Comparison of ENCODE assay signal across 8 cellular contexts in the genomic region with DNA sequence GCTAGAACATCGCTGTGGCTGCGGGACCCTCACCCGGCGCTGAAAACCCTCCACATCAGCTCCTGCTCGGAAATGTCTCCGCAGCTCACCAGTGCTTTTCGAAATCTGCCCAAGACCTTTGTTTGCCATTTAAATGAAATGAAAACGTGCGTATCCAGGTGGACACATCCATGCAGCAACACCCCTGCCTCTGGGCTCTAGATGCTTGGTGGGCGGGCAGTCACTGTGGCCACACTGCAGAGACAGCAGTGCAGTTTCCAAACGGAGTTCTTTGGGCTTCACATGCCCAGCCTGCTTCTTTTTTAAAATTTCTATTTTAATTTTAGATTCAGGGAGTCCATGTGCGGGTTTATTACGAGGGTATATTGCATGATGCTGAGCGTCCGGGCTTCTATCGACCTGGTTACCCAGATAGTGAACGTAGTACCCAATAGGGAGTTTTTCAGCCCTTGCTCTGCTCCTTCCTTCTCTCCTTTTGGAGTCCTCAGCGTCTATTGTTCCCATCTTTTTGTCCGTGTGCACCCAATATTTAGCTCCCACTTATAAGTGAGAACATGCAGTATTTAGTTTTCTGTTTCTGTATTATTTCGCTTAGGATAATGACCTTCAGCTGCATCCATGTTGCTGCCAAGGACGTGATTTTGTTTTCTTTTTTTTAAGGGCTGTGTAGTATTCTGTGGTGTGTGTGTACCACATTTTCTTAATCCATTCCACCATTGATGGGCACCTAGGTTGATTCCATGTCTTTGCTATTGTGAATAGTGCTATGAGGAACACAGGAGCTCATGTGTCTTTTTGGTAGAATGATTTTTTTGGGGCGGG. TPM values are rescaled to one million over a fixed set of nuclear protein-coding genes. Genes with fewer than 3 reads are reported as not detected.
DNase-seq lines count a peak whose midpoint lies in the region; ATAC-seq, FAIRE-seq and TF ChIP-seq lines count a peak whose summit lies in the region.

No MANE protein-coding gene starts in this region.

- CTCF ChIA-PET in endothelial cell of umbilical vein (lab: Charles Lee) = interaction anchor here (1.6 to 2.1 kb wide), 3 partner anchors 7 to 75 kb away, joined by 7 to 13 read pairs (median 7); partner anchors contain the start of gene TUBB2A

- DNase-seq in COLO668 (lab: John Stamatoyannopoulos, UW; ENCODE audit: unreplicated experiment) = peak; percentile 40
- peak; percentile 76 for DNase-seq in NCI-H2227 (lab: John Stamatoyannopoulos, UW; ENCODE audit: unreplicated experiment)
- DNase-seq in endothelial cell of umbilical vein (ENCODE audit: low read depth, low spot score) = no peak
- DNase-seq in osteoblast (ENCODE audit: insufficient read length, low spot score, missing footprints) = no peak
- DNase-seq in amniotic stem cell (lab: John Stamatoyannopoulos, UW) = no peak
- no peak for DNase-seq in NCI-H2107 treated with DMSO at 0.1 percent for 48 hours (lab: John Stamatoyannopoulos, UW; ENCODE audit: unreplicated experiment)

- H3K4me1 ChIP-seq in endothelial cell of umbilical vein (ENCODE audit: control insufficient read depth, extremely low read depth, insufficient read depth, low read length) (peaks cover 19% of the 10 kb centered on the region), osteoblast (ENCODE audit: insufficient read depth, low read length) (peaks cover 13% of the 10 kb centered on the region)

- H3K4me3 ChIP-seq in endothelial cell of umbilical vein (replicated peaks in 1 of 3; ENCODE audit: insufficient read depth in 1 of 3, low read depth in 1 of 3, low read length in 3 of 3) (peak overlapping the region in 1 of 3 experiments; percentile 64), osteoblast (ENCODE audit: insufficient read depth, low read length) (peak overlapping the region; percentile 90)

- no peak for FAIRE-seq in endothelial cell of umbilical vein (lab: Jason Lieb, UNC)

- H3K4me2 ChIP-seq in endothelial cell of umbilical vein (ENCODE audit: insufficient read depth, low read length) (peak overlapping the region; percentile 84), osteoblast (ENCODE audit: insufficient read depth, low read length) (peak overlapping the region; percentile 92)

- H3K27ac ChIP-seq in endothelial cell of umbilical vein (ENCODE audit: insufficient read depth, low read depth, low read length) (no peak overlapping the region), osteoblast (ENCODE audit: low read depth, low read length) (no peak overlapping the region)

- dilution Hi-C loops in endothelial cell of umbilical vein (cut with MboI; ENCODE audit: extremely low pct_ligation_motif_present, low sequenced_read_pairs) = no loop called here

- intact Hi-C loops in endothelial cell of umbilical vein (cut with micrococcal nuclease) = no loop called here

- no peak for TF ChIP-seq POLR2A in endothelial cell of umbilical vein (IDR thresholded peaks at IDR 0.05; ENCODE audit: low read depth, low read length)

- no peak overlapping the region for H3K9ac ChIP-seq in endothelial cell of umbilical vein (replicated peaks; ENCODE audit: extremely low read depth, insufficient read depth, low read length)

- H3K27me3 ChIP-seq in endothelial cell of umbilical vein (ENCODE audit: control insufficient read depth in 2 of 2, insufficient read depth in 2 of 2, low read length in 2 of 2) = peaks cover 65 to 83% of the 10 kb centered on the region in 2 experiments
- peaks cover 81% of the 10 kb centered on the region for H3K27me3 ChIP-seq in osteoblast (ENCODE audit: insufficient read depth, low read length)

- BruUV-seq in endothelial cell of umbilical vein (replicated peaks; lab: Mats Ljungman, UMichigan) = no TSS peak

- POLR2A ChIA-PET in endothelial cell of umbilical vein (lab: Charles Lee) = no interaction called here

- H2AFZ ChIP-seq in endothelial cell of umbilical vein (ENCODE audit: low read depth, low read length) (peak overlapping the region; percentile 86), osteoblast (ENCODE audit: low read length) (peak overlapping the region; percentile 99)

- ATAC-seq in GM21367 (IDR thresholded peaks at IDR 0.05; ENCODE audit: unreplicated experiment) (no peak), HG02763 (IDR thresholded peaks at IDR 0.05; ENCODE audit: unreplicated experiment) (no peak)

- H3K9me3 ChIP-seq in endothelial cell of umbilical vein (replicated peaks; ENCODE audit: control insufficient read depth, insufficient read depth, low read length) = no peaks in the 10 kb centered on the region
- no peaks in the 10 kb centered on the region for H3K9me3 ChIP-seq in osteoblast (ENCODE audit: low read depth, low read length)

- H3K36me3 ChIP-seq in endothelial cell of umbilical vein (ENCODE audit: control insufficient read depth in 2 of 2, extremely low read depth in 1 of 2, insufficient read depth in 2 of 2, low read length in 2 of 2) = no peaks in the 10 kb centered on the region
- H3K36me3 ChIP-seq in osteoblast (ENCODE audit: insufficient read depth, low read length) = no peaks in the 10 kb centered on the region

- H3K79me2 ChIP-seq in endothelial cell of umbilical vein (ENCODE audit: control insufficient read depth, insufficient read depth, low read length) = no peaks in the 10 kb centered on the region
- no peaks in the 10 kb centered on the region for H3K79me2 ChIP-seq in osteoblast (ENCODE audit: insufficient read depth, low read length)

- no peaks in the 10 kb centered on the region for H4K20me1 ChIP-seq in endothelial cell of umbilical vein (replicated peaks; ENCODE audit: control insufficient read depth, extremely low read depth, insufficient read depth, low read length)
- H4K20me1 ChIP-seq in osteoblast (ENCODE audit: insufficient read depth, low read length) = peaks cover 2% of the 10 kb centered on the region

- no peaks in the 10 kb centered on the region for H3K9me1 ChIP-seq in endothelial cell of umbilical vein (replicated peaks; ENCODE audit: control insufficient read depth, extremely low read depth, insufficient read depth, low read length)

- TF ChIP-seq CTCF in endothelial cell of umbilical vein (IDR thresholded peaks at IDR 0.05; ENCODE audit: extremely low read depth in 1 of 2, insufficient read depth in 1 of 2, low read depth in 1 of 2, low read length in 2 of 2) (no peak), osteoblast (IDR thresholded peaks at IDR 0.05; ENCODE audit: extremely low read depth, low read depth, low read length) (no peak)

TF ChIP-seq in endothelial cell of umbilical vein, 7 proteins besides CTCF, POLR2A, EP300 and RAD21:
- TF ChIP-seq POLR2AphosphoS5 (IDR thresholded peaks at IDR 0.05; ENCODE audit: insufficient read depth, low read depth, low read length) (no peak), MYC (IDR thresholded peaks at IDR 0.05; ENCODE audit: low read depth, low read length) (no peak), FOS (IDR thresholded peaks at IDR 0.05; ENCODE audit: borderline replicate concordance, insufficient read depth, low read length) (no peak), MAX (IDR thresholded peaks at IDR 0.05; ENCODE audit: insufficient read depth, insufficient read length) (no peak), GATA2 (IDR thresholded peaks at IDR 0.05; ENCODE audit: insufficient read depth, insufficient read length, low read depth, low read length) (no peak), EZH2 (IDR thresholded peaks at IDR 0.05; ENCODE audit: borderline replicate concordance, low read depth, low read length, severe bottlenecking) (no peak), JUN (IDR thresholded peaks at IDR 0.05; ENCODE audit: borderline replicate concordance, insufficient read depth, insufficient read length, low read depth) (no peak)

RNA-seq across cellular contexts. Expression of gene TUBB2B, which starts 4.8 kb away (rescaled TPM):
- total RNA-seq in endothelial cell of umbilical vein (3.6 and 8.3 TPM in 2 replicates), osteoblast (5.6 and 9.0 TPM in 2 replicates)
- 5.1 and 7.8 TPM in 2 replicates for polyA plus RNA-seq in endothelial cell of umbilical vein
- 3.2 and 4.7 TPM in 2 replicates for polyA plus RNA-seq in endothelial cell of umbilical vein (2011; cell fraction: cytosol; rRNA removed)
- 1.9 and 2.5 TPM in 2 replicates for polyA plus RNA-seq in endothelial cell of umbilical vein (2011; cell fraction: nucleus; rRNA removed)
- 5.0 and 7.8 TPM in 2 replicates for polyA plus RNA-seq in endothelial cell of umbilical vein (2012)
- polyA minus RNA-seq in endothelial cell of umbilical vein = 3.4 and 3.8 TPM in 2 replicates
- not detected for polyA minus RNA-seq in endothelial cell of umbilical vein (2011; cell fraction: cytosol; rRNA and poly(A)+ RNA removed)
- 0.67 and 1.1 TPM in 2 replicates for polyA minus RNA-seq in endothelial cell of umbilical vein (2011; cell fraction: nucleus; rRNA and poly(A)+ RNA removed)

RNA-seq across cellular contexts. Expression of gene PSMG4, which starts 26.5 kb away (rescaled TPM):
- total RNA-seq in endothelial cell of umbilical vein (31.1 and 31.4 TPM in 2 replicates), osteoblast (19.4 and 24.6 TPM in 2 replicates)
- 46.0 and 72.2 TPM in 2 replicates for polyA plus RNA-seq in endothelial cell of umbilical vein
- 31.6 and 37.9 TPM in 2 replicates for polyA plus RNA-seq in endothelial cell of umbilical vein (2011; cell fraction: cytosol; rRNA removed)
- 17.1 and 18.3 TPM in 2 replicates for polyA plus RNA-seq in endothelial cell of umbilical vein (2011; cell fraction: nucleus; rRNA removed)
- 26.1 and 26.2 TPM in 2 replicates for polyA plus RNA-seq in endothelial cell of umbilical vein (2012)
- polyA minus RNA-seq in endothelial cell of umbilical vein = 18.5 and 20.7 TPM in 2 replicates
- 18.9 TPM for polyA minus RNA-seq in endothelial cell of umbilical vein (2011; cell fraction: cytosol; rRNA and poly(A)+ RNA removed)
- polyA minus RNA-seq in endothelial cell of umbilical vein (2011; cell fraction: nucleus; rRNA and poly(A)+ RNA removed) = 11.0 and 11.1 TPM in 2 replicates

Comparison
In these comparisons a context has a peak if more than half of its experiments do, and no peak if none do; other contexts are left out.
1. DNase-seq: peak in COLO668 (single experiment) and NCI-H2227 (single experiment); none in endothelial cell of umbilical vein (single experiment), osteoblast (single experiment), amniotic stem cell (single experiment) and NCI-H2107 treated with DMSO at 0.1 percent for 48 hours (single experiment).